In the genomic region with DNA sequence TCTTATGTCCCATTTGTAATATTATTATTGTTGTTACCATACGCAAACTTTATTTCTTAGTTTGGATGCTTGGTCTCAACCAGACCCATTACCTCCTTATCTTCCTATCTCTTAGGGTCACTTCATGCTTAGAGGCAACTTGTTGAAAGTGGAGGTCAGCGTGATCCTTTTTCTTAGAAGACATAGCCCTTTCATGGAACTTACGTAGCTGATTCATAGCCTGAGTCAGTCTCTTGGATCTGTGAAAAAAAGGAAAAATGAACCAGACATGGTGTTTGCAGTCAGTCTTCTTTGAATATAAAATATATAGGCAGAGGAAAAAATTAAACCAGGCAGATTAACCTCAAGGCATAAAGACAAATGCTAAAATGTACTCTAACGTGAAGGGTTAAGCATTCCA, we compare ENCODE assay signal across 19 cellular contexts.
"Had no signal": no experiment of that assay in that cellular context is flagged by ENCODE, and none has a peak within 500 bp of the region (broad histone marks: within the 10 kb centered on the region; RNA-seq: fewer than 3 reads in every experiment).

No MANE protein-coding gene starts in this region.

- H3K4me3 Mint-ChIP-seq: activated CD4-positive, alpha-beta memory T cell treated with anti-CD3 and anti-CD28 coated beads, Interleukin-2, amount 10 ng/mL, durations not matched to agents 7 days and 5 days; activated CD4-positive, alpha-beta T cell treated with anti-CD3 and anti-CD28 coated beads for 36 hours; activated naive CD4-positive, alpha-beta T cell treated with anti-CD3 and anti-CD28 coated beads, Interleukin-2, amount 50 U/mL, for 24 hours; activated T-cell treated with anti-CD3 and anti-CD28 coated beads, Interleukin-2, amount 50 U/mL, for 4 hours; effector memory CD8-positive, alpha-beta T cell; memory B cell; nephron progenitor cell had no signal

- H3K4me3 ChIP-seq: left ventricle myocardium inferior, transverse colon had no signal

- H3K27ac Mint-ChIP-seq: activated CD4-positive, alpha-beta memory T cell treated with anti-CD3 and anti-CD28 coated beads, Interleukin-2, amount 10 ng/mL, durations not matched to agents 7 days and 5 days; activated CD4-positive, alpha-beta T cell treated with anti-CD3 and anti-CD28 coated beads for 36 hours; activated naive CD4-positive, alpha-beta T cell treated with anti-CD3 and anti-CD28 coated beads, Interleukin-2, amount 50 U/mL, for 24 hours; effector memory CD8-positive, alpha-beta T cell; memory B cell; nephron progenitor cell; progenitor cell of endocrine pancreas had no signal

- H3K27ac ChIP-seq: left ventricle myocardium inferior, transverse colon had no signal

- H3K27me3 Mint-ChIP-seq: activated CD4-positive, alpha-beta memory T cell treated with anti-CD3 and anti-CD28 coated beads, Interleukin-2, amount 10 ng/mL, durations not matched to agents 7 days and 5 days; activated CD4-positive, alpha-beta T cell treated with anti-CD3 and anti-CD28 coated beads for 36 hours; activated naive CD4-positive, alpha-beta T cell treated with anti-CD3 and anti-CD28 coated beads, Interleukin-2, amount 50 U/mL, for 24 hours; effector memory CD8-positive, alpha-beta T cell; memory B cell; progenitor cell of endocrine pancreas had no signal

- ATAC-seq: activated CD4-positive, alpha-beta T cell treated with anti-CD3 and anti-CD28 coated beads for 36 hours; activated T-cell treated with anti-CD3 and anti-CD28 coated beads, Interleukin-2, amount 50 U/mL, for 4 hours; effector memory CD8-positive, alpha-beta T cell; stimulated activated naive CD8-positive, alpha-beta T cell treated with anti-CD3 and anti-CD28 coated beads, Interleukin-15, Interleukin-2, amounts not matched to agents 100 U/mL and 50 U/mL, for 24 hours had no signal

- H3K4me1 ChIP-seq: left ventricle myocardium inferior had no signal

- H3K4me1 Mint-ChIP-seq: activated CD4-positive, alpha-beta memory T cell treated with anti-CD3 and anti-CD28 coated beads, Interleukin-2, amount 10 ng/mL, durations not matched to agents 7 days and 5 days; activated CD4-positive, alpha-beta T cell treated with anti-CD3 and anti-CD28 coated beads for 36 hours; activated naive CD4-positive, alpha-beta T cell treated with anti-CD3 and anti-CD28 coated beads, Interleukin-2, amount 50 U/mL, for 24 hours; memory B cell; nephron progenitor cell had no signal

- H3K27me3 ChIP-seq: transverse colon had no signal

- H3K36me3 ChIP-seq: left ventricle myocardium inferior, transverse colon had no signal

- H3K36me3 Mint-ChIP-seq: activated naive CD4-positive, alpha-beta T cell treated with anti-CD3 and anti-CD28 coated beads, Interleukin-2, amount 50 U/mL, for 24 hours; memory B cell had no signal

- H3K9me3 ChIP-seq: transverse colon had no signal

- DNase-seq: activated CD4-positive, alpha-beta memory T cell treated with anti-CD3 and anti-CD28 coated beads, Interleukin-2, amount 10 ng/mL, durations not matched to agents 7 days and 5 days; activated CD4-positive, alpha-beta T cell treated with anti-CD3 and anti-CD28 coated beads for 36 hours; activated effector memory CD4-positive, alpha-beta T cell treated with anti-CD3 and anti-CD28 coated beads, Interleukin-2, amount 50 U/mL, for 16 hours; activated T-cell treated with anti-CD3 and anti-CD28 coated beads, Interleukin-2, amount 50 U/mL, for 4 hours; amygdala; dermis blood vessel endothelial cell; effector memory CD8-positive, alpha-beta T cell; hypothalamus; left ventricle myocardium inferior; nephron progenitor cell; occipital lobe; right cardiac atrium; stimulated activated naive CD8-positive, alpha-beta T cell treated with anti-CD3 and anti-CD28 coated beads, Interleukin-15, Interleukin-2, amounts not matched to agents 100 U/mL and 50 U/mL, for 24 hours; T-helper 1 cell; transverse colon had no signal

- H3K9me3 Mint-ChIP-seq: activated CD4-positive, alpha-beta memory T cell treated with anti-CD3 and anti-CD28 coated beads, Interleukin-2, amount 10 ng/mL, durations not matched to agents 7 days and 5 days; activated T-cell treated with anti-CD3 and anti-CD28 coated beads, Interleukin-2, amount 50 U/mL, for 4 hours; effector memory CD8-positive, alpha-beta T cell had no signal

- FAIRE-seq: bronchial epithelial cell had no signal
